In genomic region chr2:62195421-62196277, GRCh38 we compare ENCODE assay signal across 8 cellular contexts. TPM values are rescaled to one million over a fixed set of nuclear protein-coding genes. Genes with fewer than 3 reads are reported as not detected.
DNase-seq lines count a peak whose midpoint lies in the region; ATAC-seq and TF ChIP-seq lines count a peak whose summit lies in the region.

A gene with protein sequence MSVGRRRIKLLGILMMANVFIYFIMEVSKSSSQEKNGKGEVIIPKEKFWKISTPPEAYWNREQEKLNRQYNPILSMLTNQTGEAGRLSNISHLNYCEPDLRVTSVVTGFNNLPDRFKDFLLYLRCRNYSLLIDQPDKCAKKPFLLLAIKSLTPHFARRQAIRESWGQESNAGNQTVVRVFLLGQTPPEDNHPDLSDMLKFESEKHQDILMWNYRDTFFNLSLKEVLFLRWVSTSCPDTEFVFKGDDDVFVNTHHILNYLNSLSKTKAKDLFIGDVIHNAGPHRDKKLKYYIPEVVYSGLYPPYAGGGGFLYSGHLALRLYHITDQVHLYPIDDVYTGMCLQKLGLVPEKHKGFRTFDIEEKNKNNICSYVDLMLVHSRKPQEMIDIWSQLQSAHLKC (plus strand): TSS chr2:62196115. CDS start chr2:62222221, 26,106 bp downstream.

- H3K9me3 Mint-ChIP-seq in activated CD4-positive, alpha-beta T cell treated with anti-CD3 and anti-CD28 coated beads for 36 hours (ENCODE audit: low read depth): no peaks in the 10 kb centered on the region
- H3K9me3 Mint-ChIP-seq in chondrocyte (ENCODE audit: low read depth): no peaks in the 10 kb centered on the region

- peak within 1 kb of the TSS; percentile 92 for H3K4me3 Mint-ChIP-seq in activated CD4-positive, alpha-beta T cell treated with anti-CD3 and anti-CD28 coated beads for 36 hours
- peak within 1 kb of the TSS; percentile 84 for H3K4me3 Mint-ChIP-seq in chondrocyte (ENCODE audit: unreplicated experiment)

- DNase-seq in NCI-H2029 (lab: John Stamatoyannopoulos, UW) (peak; percentile 24), NCI-H2029 treated with DMSO at 0.1 percent for 48 hours (lab: John Stamatoyannopoulos, UW) (no peak), NCI-H2227 treated with DMSO at 0.1 percent for 48 hours (lab: John Stamatoyannopoulos, UW) (peak; percentile 33), chondrocyte (ENCODE audit: low spot score) (no peak), kidney epithelial cell (ENCODE audit: low read depth) (no peak)
- peak; percentile 92 for DNase-seq in activated CD4-positive, alpha-beta T cell treated with anti-CD3 and anti-CD28 coated beads for 36 hours
- DNase-seq in stimulated activated CD4-positive, alpha-beta T cell treated with anti-CD3 and anti-CD28 coated beads, Interleukin-15, amount 100 ng/mL, for 48 hours (ENCODE audit: low read depth in 2 of 2): peak; percentile 61 to 77

- H3K27me3 ChIP-seq in kidney epithelial cell (ENCODE audit: control insufficient read depth, insufficient read depth, low read length): no peaks in the 10 kb centered on the region

- H3K36me3 ChIP-seq in kidney epithelial cell (ENCODE audit: control insufficient read depth, insufficient read depth, low read length): no peaks in the 10 kb centered on the region

- peaks cover 28% of the 10 kb centered on the region for H3K4me1 Mint-ChIP-seq in activated CD4-positive, alpha-beta T cell treated with anti-CD3 and anti-CD28 coated beads for 36 hours
- H3K4me1 Mint-ChIP-seq in chondrocyte (ENCODE audit: low read depth): peaks cover 31% of the 10 kb centered on the region

- ATAC-seq in HG02840 (IDR thresholded peaks at IDR 0.05; ENCODE audit: low FRiP score, unreplicated experiment): peak; percentile 46
- peak; percentile 62 for ATAC-seq in activated CD4-positive, alpha-beta T cell treated with anti-CD3 and anti-CD28 coated beads for 36 hours

- H3K4me3 ChIP-seq in kidney epithelial cell (ENCODE audit: low read depth, low read length): peak within 1 kb of the TSS; percentile 95

- CTCF ChIA-PET in activated CD4-positive, alpha-beta T cell treated with anti-CD3 and anti-CD28 coated beads for 36 hours (lab: Charles Lee): interaction anchor here (0.6 kb wide), 1 partner anchor 675 kb away, joined by 3 read pairs; no protein-coding TSS in a partner anchor

- TF ChIP-seq CTCF in chondrocyte (IDR thresholded peaks at IDR 0.05) (no peak), kidney epithelial cell (IDR thresholded peaks at IDR 0.05; ENCODE audit: insufficient read depth, low read length, poor library complexity, severe bottlenecking) (no peak)

- H3K36me3 Mint-ChIP-seq in activated CD4-positive, alpha-beta T cell treated with anti-CD3 and anti-CD28 coated beads for 36 hours (ENCODE audit: low read depth): peaks cover 9% of the 10 kb centered on the region
- H3K36me3 Mint-ChIP-seq in chondrocyte (ENCODE audit: low read depth): peaks cover 2% of the 10 kb centered on the region

- intact Hi-C loops in activated CD4-positive, alpha-beta T cell treated with anti-CD3 and anti-CD28 coated beads for 36 hours (cut with DNase I, micrococcal nuclease): loop anchor here (1.0 to 10.0 kb wide), 14 partner anchors 110 to 1647 kb away; partner anchors contain the start of genes EHBP1 (in 2 of the 2), CCT4 (in 1 of the 2), COMMD1 (in 1 of the 2) and FAM161A (in 1 of the 2)

- no peaks in the 10 kb centered on the region for H3K27me3 Mint-ChIP-seq in activated CD4-positive, alpha-beta T cell treated with anti-CD3 and anti-CD28 coated beads for 36 hours
- H3K27me3 Mint-ChIP-seq in chondrocyte (ENCODE audit: low read depth): no peaks in the 10 kb centered on the region

- POLR2A ChIA-PET in activated CD4-positive, alpha-beta T cell treated with anti-CD3 and anti-CD28 coated beads for 36 hours (lab: Charles Lee): interaction anchor here (0.6 to 0.9 kb wide), 2 partner anchors 86 to 1762 kb away, joined by 3 to 4 read pairs; no protein-coding TSS in a partner anchor

- peak within 1 kb of the TSS; percentile 92 for H3K27ac Mint-ChIP-seq in activated CD4-positive, alpha-beta T cell treated with anti-CD3 and anti-CD28 coated beads for 36 hours
- peak within 1 kb of the TSS; percentile 82 for H3K27ac Mint-ChIP-seq in chondrocyte (ENCODE audit: unreplicated experiment)

RNA-seq across cellular contexts. Expression of the gene that starts here (rescaled TPM):
- total RNA-seq in activated CD4-positive, alpha-beta T cell treated with anti-CD3 and anti-CD28 coated beads for 36 hours: 10 to 100 TPM; 28.6 to 31.7 TPM
- total RNA-seq in chondrocyte (8.0 to 22.7 TPM (median 22.4 TPM) in 3 replicates), kidney epithelial cell (15.5 and 16.1 TPM in 2 replicates)

Comparison
In these comparisons a context has a peak if more than half of its experiments do, and no peak if none do; other contexts are left out.
1. DNase-seq: peak in NCI-H2029 (single experiment), NCI-H2227 treated with DMSO at 0.1 percent for 48 hours (single experiment), activated CD4-positive, alpha-beta T cell treated with anti-CD3 and anti-CD28 coated beads for 36 hours (single experiment) and stimulated activated CD4-positive, alpha-beta T cell treated with anti-CD3 and anti-CD28 coated beads, Interleukin-15, amount 100 ng/mL, for 48 hours (2 of 2); none in NCI-H2029 treated with DMSO at 0.1 percent for 48 hours (single experiment), chondrocyte (single experiment) and kidney epithelial cell (single experiment).